ENCODE assay signal across 8 cellular contexts in the genomic region with DNA sequence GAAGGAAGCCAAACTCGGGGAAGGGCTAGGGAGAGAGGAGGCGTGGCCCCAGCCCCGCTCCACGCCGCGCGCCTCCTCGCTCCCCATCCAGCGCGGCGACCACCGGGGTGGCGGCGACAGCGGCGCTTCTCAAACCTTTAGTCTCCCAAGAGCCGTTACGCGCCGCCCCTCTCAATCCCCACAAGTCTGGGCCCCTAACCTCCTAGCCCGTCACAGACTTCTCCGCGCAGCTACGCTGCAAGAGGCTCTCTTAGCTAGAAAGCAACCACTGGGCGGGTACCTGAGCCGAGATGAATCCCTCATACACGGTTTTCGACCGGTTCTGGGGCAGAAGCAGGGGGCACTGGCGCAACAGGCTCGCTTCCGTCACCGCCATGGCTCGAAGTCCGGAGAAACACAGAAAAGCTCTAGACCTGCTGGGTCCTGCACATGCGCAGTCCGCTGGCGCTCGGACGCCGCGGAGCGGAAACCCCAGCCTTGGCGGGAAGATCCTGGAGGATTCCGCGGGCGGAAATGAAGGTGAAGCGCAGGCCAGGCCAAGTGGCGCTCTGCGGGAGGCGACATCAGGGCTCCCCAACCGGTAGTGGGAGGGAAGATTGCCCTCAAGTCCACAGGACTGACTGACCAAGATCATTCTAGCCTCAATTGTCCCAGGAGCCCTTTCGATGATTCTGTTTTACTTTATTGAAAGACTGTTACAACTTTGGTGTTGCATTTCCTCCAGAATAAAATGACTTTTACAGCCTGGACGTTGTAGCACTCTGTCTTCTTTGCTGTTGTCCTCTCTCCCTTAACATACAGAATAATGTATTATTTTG. TPM values are rescaled to one million over a fixed set of nuclear protein-coding genes. Genes with fewer than 3 reads are reported as not detected.
DNase-seq lines count a peak whose midpoint lies in the region; ATAC-seq and TF ChIP-seq lines count a peak whose summit lies in the region.

A gene (minus strand): TSS at position 388 of the 818 bp plus-strand sequence. CDS start 12 bp downstream, at position 376.

- POLR2A ChIA-PET in RWPE1 (lab: Yijun Ruan, JAX; ENCODE audit: low non-redundant PET), result no interaction called here
- POLR2A ChIA-PET in naive thymus-derived CD8-positive, alpha-beta T cell (lab: Charles Lee), result interaction anchor here (0.7 kb wide), 1 partner anchor 195 kb away, joined by 3 read pairs; no protein-coding TSS in a partner anchor

- DNase-seq in EL (peak; percentile 90), GOT3 (lab: John Stamatoyannopoulos, UW) (peak; percentile 64), LHCN-M2 (ENCODE audit: low read depth) (peak; percentile 67), RWPE1 (ENCODE audit: low spot score) (peak; percentile 89), fibroblast of peridontal ligament (ENCODE audit: extremely low read depth) (peak; percentile 79)
- DNase-seq in naive thymus-derived CD8-positive, alpha-beta T cell, result peak; percentile 11 to 69 (median 48)
- peak; percentile 80 for DNase-seq in stimulated activated naive B cell treated with anti-CD40 and anti-IgM and Interleukin-4, amounts not matched to agents 10 μg/mL and 1 μg/mL and 100 μg/mL, for 72 hours

- peaks cover 8% of the 10 kb centered on the region for H3K4me1 Mint-ChIP-seq in activated T-helper 17 cell treated with anti-CD3 and anti-CD28 coated beads, Interleukin-2, amount 50 U/mL, for 72 hours
- peaks cover 9 to 33% (median 20%) of the 10 kb centered on the region in 4 donors for H3K4me1 Mint-ChIP-seq in naive thymus-derived CD8-positive, alpha-beta T cell
- peaks cover 16 to 34% of the 10 kb centered on the region in 2 donors for H3K4me1 Mint-ChIP-seq in stimulated activated naive B cell treated with anti-CD40 and anti-IgM and Interleukin-4, amounts not matched to agents 10 μg/mL and 1 μg/mL and 100 μg/mL, for 72 hours

- peak; percentile 88 for ATAC-seq in activated T-helper 17 cell treated with anti-CD3 and anti-CD28 coated beads, Interleukin-2, amount 50 U/mL, for 72 hours (replicated peaks)
- ATAC-seq in naive thymus-derived CD8-positive, alpha-beta T cell, result peak; percentile 89 to 90
- peak; percentile 85 to 90 for ATAC-seq in stimulated activated naive B cell treated with anti-CD40 and anti-IgM and Interleukin-4, amounts not matched to agents 10 μg/mL and 1 μg/mL and 100 μg/mL, for 72 hours (replicated peaks)

- peaks cover 4% of the 10 kb centered on the region for H3K27me3 Mint-ChIP-seq in activated T-helper 17 cell treated with anti-CD3 and anti-CD28 coated beads, Interleukin-2, amount 50 U/mL, for 72 hours
- H3K27me3 Mint-ChIP-seq in naive thymus-derived CD8-positive, alpha-beta T cell, result peaks cover 0 to 8% (median 4%) of the 10 kb centered on the region in 5 donors
- peaks cover 0 to 6% of the 10 kb centered on the region in 2 donors for H3K27me3 Mint-ChIP-seq in stimulated activated naive B cell treated with anti-CD40 and anti-IgM and Interleukin-4, amounts not matched to agents 10 μg/mL and 1 μg/mL and 100 μg/mL, for 72 hours

- H3K27ac Mint-ChIP-seq in activated T-helper 17 cell treated with anti-CD3 and anti-CD28 coated beads, Interleukin-2, amount 50 U/mL, for 72 hours, result peak within 1 kb of the TSS; percentile 95
- peak within 1 kb of the TSS; percentile 73 to 93 (median 83) for H3K27ac Mint-ChIP-seq in naive thymus-derived CD8-positive, alpha-beta T cell
- H3K27ac Mint-ChIP-seq in stimulated activated naive B cell treated with anti-CD40 and anti-IgM and Interleukin-4, amounts not matched to agents 10 μg/mL and 1 μg/mL and 100 μg/mL, for 72 hours, result peak within 1 kb of the TSS; percentile 95

- TF ChIP-seq CTCF in RWPE1 (conservative IDR thresholded peaks at IDR 0.05; ENCODE audit: low read depth), result no peak

- peaks cover 10% of the 10 kb centered on the region for H3K36me3 Mint-ChIP-seq in activated T-helper 17 cell treated with anti-CD3 and anti-CD28 coated beads, Interleukin-2, amount 50 U/mL, for 72 hours (ENCODE audit: low read depth)
- H3K36me3 Mint-ChIP-seq in naive thymus-derived CD8-positive, alpha-beta T cell, result no peaks in the 10 kb centered on the region
- no peaks in the 10 kb centered on the region for H3K36me3 Mint-ChIP-seq in stimulated activated naive B cell treated with anti-CD40 and anti-IgM and Interleukin-4, amounts not matched to agents 10 μg/mL and 1 μg/mL and 100 μg/mL, for 72 hours

- no peaks in the 10 kb centered on the region for H3K9me3 Mint-ChIP-seq in activated T-helper 17 cell treated with anti-CD3 and anti-CD28 coated beads, Interleukin-2, amount 50 U/mL, for 72 hours
- H3K9me3 Mint-ChIP-seq in naive thymus-derived CD8-positive, alpha-beta T cell, result no peaks in the 10 kb centered on the region
- no peaks in the 10 kb centered on the region for H3K9me3 Mint-ChIP-seq in stimulated activated naive B cell treated with anti-CD40 and anti-IgM and Interleukin-4, amounts not matched to agents 10 μg/mL and 1 μg/mL and 100 μg/mL, for 72 hours

- peak within 1 kb of the TSS; percentile 97 for H3K4me3 Mint-ChIP-seq in activated T-helper 17 cell treated with anti-CD3 and anti-CD28 coated beads, Interleukin-2, amount 50 U/mL, for 72 hours
- peak within 1 kb of the TSS; percentile 93 to 98 (median 94) for H3K4me3 Mint-ChIP-seq in naive thymus-derived CD8-positive, alpha-beta T cell
- peak within 1 kb of the TSS; percentile 95 to 98 for H3K4me3 Mint-ChIP-seq in stimulated activated naive B cell treated with anti-CD40 and anti-IgM and Interleukin-4, amounts not matched to agents 10 μg/mL and 1 μg/mL and 100 μg/mL, for 72 hours

- peak within 1 kb of the TSS; percentile 88 for H3K27ac ChIP-seq in RWPE1

- CTCF ChIA-PET in RWPE1 (lab: Yijun Ruan, JAX), result no interaction called here

RNA-seq across cellular contexts. Expression of the gene that starts here (rescaled TPM):
- total RNA-seq in LHCN-M2 (2014; rRNA removed), result 21.6 and 22.3 TPM in 2 replicates
- 5.3 TPM for polyA plus RNA-seq in LHCN-M2 (2012)
- 10 to 100 TPM; 25.8 to 32.7 TPM for total RNA-seq in activated T-helper 17 cell treated with anti-CD3 and anti-CD28 coated beads, Interleukin-2, amount 50 U/mL, for 72 hours
- total RNA-seq in naive thymus-derived CD8-positive, alpha-beta T cell, result 1 to 10 TPM; 2.1 to 2.7 TPM
- 1 to 10 TPM; 3.0 to 6.7 (median 3.1) TPM for polyA plus RNA-seq in naive thymus-derived CD8-positive, alpha-beta T cell

Comparison
In these comparisons a context has a peak if more than half of its experiments do, and no peak if none do; other contexts are left out.
1. Peak in every context shown above with its lines: DNase-seq, ATAC-seq and H3K27ac ChIP-seq.